Comparison of ENCODE assay signal across 24 cellular contexts in the genomic region with DNA sequence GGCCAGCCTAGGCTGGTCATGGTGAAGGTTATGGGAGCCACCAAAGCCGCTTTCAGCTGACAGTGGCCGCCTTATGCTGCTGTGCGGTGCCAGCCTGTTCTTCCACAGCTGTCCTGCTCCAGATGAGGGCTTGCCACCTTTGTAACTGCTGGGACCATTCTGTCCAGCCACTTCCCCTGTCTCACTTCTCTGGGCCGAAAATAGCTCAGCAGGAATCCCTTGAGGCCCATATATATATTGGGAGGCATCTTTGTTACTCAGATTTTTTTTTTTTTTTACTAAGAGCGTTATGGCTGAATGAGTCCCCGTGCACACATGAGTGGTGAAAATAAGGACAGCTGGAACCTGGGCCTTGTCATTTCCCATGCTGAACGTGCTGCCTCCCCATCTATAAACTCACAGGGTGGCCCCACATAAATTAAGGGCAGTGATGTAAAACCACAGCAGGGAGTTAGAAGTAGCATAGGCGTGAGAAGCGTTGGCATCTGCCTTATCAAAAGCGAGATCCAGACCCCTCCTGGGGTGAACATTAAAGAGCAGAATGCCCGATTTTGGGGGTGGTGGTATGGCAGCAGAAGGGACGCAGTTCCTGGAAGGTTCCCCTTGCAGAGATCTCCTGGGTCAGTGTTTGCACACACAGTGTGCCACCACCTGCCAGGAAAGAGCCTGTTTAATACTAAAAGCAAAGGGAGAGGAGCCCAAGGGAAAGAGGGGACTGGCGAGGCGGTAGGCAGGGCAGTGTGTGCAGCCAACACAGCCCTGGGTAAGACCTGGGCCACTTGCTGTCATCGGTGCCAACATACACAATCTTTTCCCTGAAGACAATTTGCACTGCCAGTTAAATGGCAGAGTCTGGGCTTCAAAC.
"Had no signal": no experiment of that assay in that cellular context is flagged by ENCODE, and none has a peak within 500 bp of the region (broad histone marks: within the 10 kb centered on the region; RNA-seq: fewer than 3 reads in every experiment).

No MANE protein-coding gene starts in this region.

- DNase-seq: activated CD4-positive, alpha-beta T cell treated with anti-CD3 and anti-CD28 coated beads for 1 hour; activated CD4-positive, alpha-beta T cell treated with anti-CD3 and anti-CD28 coated beads, Interleukin-2, amount 50 U/mL, for 1 hour; activated CD8-positive, alpha-beta T cell treated with anti-CD3 and anti-CD28 coated beads, Interleukin-2, amount 10 ng/mL, durations not matched to agents 7 days and 5 days; activated gamma-delta T cell treated with Interleukin-2 at 50 U/mL for 16 hours; activated T-cell treated with anti-CD3 and anti-CD28 coated beads, Interleukin-2, amount 50 U/mL, for 1 hour; aorta; caudate nucleus; dermis blood vessel endothelial cell; effector CD8-positive, alpha-beta T cell; hypothalamus; midbrain; natural killer cell; pancreas; right cardiac atrium; stimulated activated CD4-positive, alpha-beta T cell treated with anti-CD3 and anti-CD28 coated beads, Interleukin-2, amount 100 ng/mL, for 24 hours; T-cell; T-helper 9 cell; testis had no signal

- ATAC-seq: activated CD8-positive, alpha-beta T cell treated with anti-CD3 and anti-CD28 coated beads, Interleukin-2, amount 10 ng/mL, durations not matched to agents 7 days and 5 days; natural killer cell; pancreas; right cardiac atrium; stimulated activated memory B cell treated with anti-CD40 and anti-IgM and Interleukin-4, amounts not matched to agents 10 μg/mL and 1 μg/mL and 100 μg/mL, for 72 hours; T-cell had no signal

- H3K4me1 ChIP-seq: esophagus muscularis mucosa, pancreas, testis had no signal

- H3K36me3 ChIP-seq: esophagus muscularis mucosa had no signal

- H3K27ac Mint-ChIP-seq: activated CD8-positive, alpha-beta T cell treated with anti-CD3 and anti-CD28 coated beads, Interleukin-2, amount 10 ng/mL, durations not matched to agents 7 days and 5 days; brain; natural killer cell; stimulated activated memory B cell treated with anti-CD40 and anti-IgM and Interleukin-4, amounts not matched to agents 10 μg/mL and 1 μg/mL and 100 μg/mL, for 72 hours; T-cell; type B pancreatic cell had no signal

- H3K36me3 Mint-ChIP-seq: activated naive CD4-positive, alpha-beta T cell treated with anti-CD3 and anti-CD28 coated beads, Interleukin-2, amount 50 U/mL, for 24 hours; brain; natural killer cell; stimulated activated memory B cell treated with anti-CD40 and anti-IgM and Interleukin-4, amounts not matched to agents 10 μg/mL and 1 μg/mL and 100 μg/mL, for 72 hours; T-cell had no signal

- H3K27me3 Mint-ChIP-seq: activated naive CD4-positive, alpha-beta T cell treated with anti-CD3 and anti-CD28 coated beads, Interleukin-2, amount 50 U/mL, for 24 hours; brain; T-cell; type B pancreatic cell had no signal

- H3K27me3 ChIP-seq: pancreas, testis had no signal

- H3K4me1 Mint-ChIP-seq: activated naive CD4-positive, alpha-beta T cell treated with anti-CD3 and anti-CD28 coated beads, Interleukin-2, amount 50 U/mL, for 24 hours; brain; natural killer cell had no signal

- H3K4me3 ChIP-seq: esophagus muscularis mucosa, pancreas, skin epidermis, testis had no signal

- H3K27ac ChIP-seq: esophagus muscularis mucosa, pancreas, skin epidermis, testis had no signal

- H3K9me3 ChIP-seq: esophagus muscularis mucosa, pancreas, testis had no signal

- H3K4me3 Mint-ChIP-seq: activated CD8-positive, alpha-beta T cell treated with anti-CD3 and anti-CD28 coated beads, Interleukin-2, amount 10 ng/mL, durations not matched to agents 7 days and 5 days; activated naive CD4-positive, alpha-beta T cell treated with anti-CD3 and anti-CD28 coated beads, Interleukin-2, amount 50 U/mL, for 24 hours; brain; natural killer cell; stimulated activated memory B cell treated with anti-CD40 and anti-IgM and Interleukin-4, amounts not matched to agents 10 μg/mL and 1 μg/mL and 100 μg/mL, for 72 hours; T-cell; type B pancreatic cell had no signal
